ENCODE assay signal across 11 cellular contexts in genomic region chr14:77988966-77989365, GRCh38.
DNase-seq lines count a peak whose midpoint lies in the region; ATAC-seq and TF ChIP-seq lines count a peak whose summit lies in the region.
"Had no signal": no experiment of that assay in that cellular context is flagged by ENCODE, and none has a peak within 500 bp of the region (broad histone marks: within the 10 kb centered on the region; RNA-seq: fewer than 3 reads in every experiment).

No MANE protein-coding gene starts in this region.

- no peaks in the 10 kb centered on the region for H3K9me2 ChIP-seq in Karpas-422 (replicated peaks; ENCODE audit: insufficient read depth, low read length)

- DNase-seq in HFFc6 (peak; percentile 72), choroid plexus epithelial cell (ENCODE audit: low read depth) (peak; percentile 69), kidney epithelial cell (ENCODE audit: low read depth) (peak; percentile 82), Karpas-422 (no peak), SKM-1 treated with dmso at 0.1 percent for 144 hours (lab: John Stamatoyannopoulos, UW; ENCODE audit: unreplicated experiment) (no peak)
- DNase-seq: NCI-H1930; stimulated activated CD4-positive, alpha-beta T cell treated with anti-CD3 and anti-CD28 coated beads, Interleukin-4, amount 100 ng/mL, for 24 hours had no signal

- H3K27ac ChIP-seq in subcutaneous abdominal adipose tissue (ENCODE audit: low read depth, low read length) (peak overlapping the region; percentile 89), Karpas-422 (ENCODE audit: low read length) (no peak overlapping the region)
- H3K27ac ChIP-seq: SJSA1 had no signal

- no peak overlapping the region for H3K4me3 Mint-ChIP-seq in HFFc6

- no peak for ATAC-seq in GM18858 (IDR thresholded peaks at IDR 0.05; ENCODE audit: unreplicated experiment)
- ATAC-seq in HG02763 (IDR thresholded peaks at IDR 0.05; ENCODE audit: unreplicated experiment) = no peak

- H3K9me3 ChIP-seq in subcutaneous abdominal adipose tissue (ENCODE audit: control insufficient read depth in 5 of 5, low read length in 5 of 5) (no peaks in the 10 kb centered on the region), Karpas-422 (ENCODE audit: low read length) (no peaks in the 10 kb centered on the region)
- H3K9me3 ChIP-seq: SJSA1 had no signal

- no peaks in the 10 kb centered on the region; the same call in 1 of the 2 replicates for H3K9me3 Mint-ChIP-seq in HFFc6

- H3K27me3 Mint-ChIP-seq in HFFc6 (ENCODE audit: insufficient read depth) = peaks cover 3% of the 10 kb centered on the region; the same call in 1 of the 2 replicates

- H3K4me2 ChIP-seq in Karpas-422 (ENCODE audit: low read depth, low read length, poor library complexity, severe bottlenecking) = no peak overlapping the region

- H3K27me3 ChIP-seq in kidney epithelial cell (ENCODE audit: control insufficient read depth, insufficient read depth, low read length) (no peaks in the 10 kb centered on the region), subcutaneous abdominal adipose tissue (ENCODE audit: control insufficient read depth in 5 of 5, insufficient read depth in 4 of 5, low read length in 5 of 5) (no peaks in the 10 kb centered on the region), Karpas-422 (ENCODE audit: low read length) (no peaks in the 10 kb centered on the region)

- no peaks in the 10 kb centered on the region for H3K79me2 ChIP-seq in Karpas-422 (ENCODE audit: low read length)

- TF ChIP-seq CTCF in HFFc6 (IDR thresholded peaks at IDR 0.05) (no peak), choroid plexus epithelial cell (conservative IDR thresholded peaks at IDR 0.05; ENCODE audit: low read depth, low read length) (no peak), kidney epithelial cell (IDR thresholded peaks at IDR 0.05; ENCODE audit: insufficient read depth, low read length, poor library complexity, severe bottlenecking) (peak; percentile 10)

- H3K36me3 Mint-ChIP-seq in HFFc6 (ENCODE audit: low read depth) = no peaks in the 10 kb centered on the region

- no peak overlapping the region for H2AFZ ChIP-seq in Karpas-422 (ENCODE audit: low read length)

- H3K4me3 ChIP-seq in choroid plexus epithelial cell (ENCODE audit: low read depth, low read length) (no peak overlapping the region), kidney epithelial cell (ENCODE audit: low read depth, low read length) (no peak overlapping the region), subcutaneous abdominal adipose tissue (ENCODE audit: low read depth in 1 of 5, low read length in 5 of 5) (no peak overlapping the region), Karpas-422 (ENCODE audit: low read length) (no peak overlapping the region)
- H3K4me3 ChIP-seq: SJSA1 had no signal

- no peaks in the 10 kb centered on the region for H3K36me3 ChIP-seq in kidney epithelial cell (ENCODE audit: control insufficient read depth, insufficient read depth, low read length)
- no peaks in the 10 kb centered on the region for H3K36me3 ChIP-seq in subcutaneous abdominal adipose tissue (ENCODE audit: control insufficient read depth in 5 of 5, insufficient read depth in 5 of 5, low read length in 5 of 5)
- H3K36me3 ChIP-seq in Karpas-422 (ENCODE audit: insufficient read depth, low read length) = no peaks in the 10 kb centered on the region
- H3K36me3 ChIP-seq: SJSA1 had no signal

- no peaks in the 10 kb centered on the region for H4K20me1 ChIP-seq in Karpas-422 (ENCODE audit: insufficient read depth, low read depth, low read length)

- H3K4me1 ChIP-seq in subcutaneous abdominal adipose tissue (ENCODE audit: control insufficient read depth in 5 of 5, insufficient read depth in 5 of 5, low read length in 5 of 5) (peaks cover 7 to 29% (median 24%) of the 10 kb centered on the region in 5 donors), Karpas-422 (ENCODE audit: low read length) (peaks cover 15% of the 10 kb centered on the region)
- H3K4me1 ChIP-seq: SJSA1 had no signal

- peaks cover 10% of the 10 kb centered on the region; the same call in 1 of the 2 replicates for H3K4me1 Mint-ChIP-seq in HFFc6 (ENCODE audit: low read depth)

- H3K27ac Mint-ChIP-seq in HFFc6 = no peak overlapping the region

- H3K9ac ChIP-seq in subcutaneous abdominal adipose tissue (ENCODE audit: low read length in 5 of 5) (peak overlapping the region in 2 of 5 donors; percentile 35 to 37), Karpas-422 (ENCODE audit: low read length) (no peak overlapping the region)

Comparison
In these comparisons a context has a peak if more than half of its experiments do, and no peak if none do; other contexts are left out.
1. DNase-seq: peak in HFFc6 (single experiment), choroid plexus epithelial cell (single experiment) and kidney epithelial cell (single experiment); none in Karpas-422 (single experiment) and SKM-1 treated with dmso at 0.1 percent for 144 hours (single experiment).